In genomic region chr3:48434591-48435222, GRCh38 we compare ENCODE assay signal across 1 cellular context.
TF ChIP-seq lines count a peak whose summit lies in the region.

No MANE protein-coding gene starts in this region.

TF ChIP-seq in IMR-90, 13 proteins besides CTCF, POLR2A, EP300 and RAD21:
- TF ChIP-seq FOS (IDR thresholded peaks at IDR 0.05; ENCODE audit: low read depth, low read length) (no peak), USF2 (IDR thresholded peaks at IDR 0.05; ENCODE audit: low read depth, low read length) (peak; percentile 61), ELK1 (IDR thresholded peaks at IDR 0.05; ENCODE audit: borderline replicate concordance, low read depth, low read length) (no peak), BHLHE40 (IDR thresholded peaks at IDR 0.05; ENCODE audit: low read depth, low read length) (no peak), MAZ (IDR thresholded peaks at IDR 0.05; ENCODE audit: borderline replicate concordance, low read depth, low read length) (no peak)
